ENCODE assay signal across 13 cellular contexts in genomic region chr9:91212592-91213243, GRCh38.
DNase-seq lines count a peak whose midpoint lies in the region; ATAC-seq lines count a peak whose summit lies in the region.
"Had no signal": no experiment of that assay in that cellular context is flagged by ENCODE, and none has a peak within 500 bp of the region (broad histone marks: within the 10 kb centered on the region; RNA-seq: fewer than 3 reads in every experiment).

No MANE protein-coding gene starts in this region.

- H3K36me3 Mint-ChIP-seq in CD8-positive, alpha-beta memory T cell: peaks cover 0 to 7% (median 5%) of the 10 kb centered on the region in 3 donors
- peaks cover 2% of the 10 kb centered on the region for H3K36me3 Mint-ChIP-seq in central memory CD8-positive, alpha-beta T cell (ENCODE audit: insufficient read depth)

- H3K27ac ChIP-seq in CD8-positive, alpha-beta memory T cell (ENCODE audit: low read depth, low read length): no peak overlapping the region
- peak overlapping the region; percentile 12 for H3K27ac ChIP-seq in KOPT-K1 (ENCODE audit: low read depth, low read length, poor library complexity, severe bottlenecking)
- H3K27ac ChIP-seq: foreskin keratinocyte had no signal

- H3K27me3 Mint-ChIP-seq in CD8-positive, alpha-beta memory T cell: no peaks in the 10 kb centered on the region
- H3K27me3 Mint-ChIP-seq in central memory CD8-positive, alpha-beta T cell: no peaks in the 10 kb centered on the region

- no peaks in the 10 kb centered on the region for H3K27me3 ChIP-seq in CD8-positive, alpha-beta memory T cell (ENCODE audit: insufficient read depth, low read length, poor library complexity, severe bottlenecking)
- no peaks in the 10 kb centered on the region for H3K27me3 ChIP-seq in mucosa of stomach (ENCODE audit: control insufficient read depth, insufficient read depth, low read length)
- H3K27me3 ChIP-seq: foreskin keratinocyte had no signal

- POLR2A ChIA-PET in CD8-positive, alpha-beta memory T cell (lab: Charles Lee): no interaction called here

- H3K4me3 ChIP-seq in CD8-positive, alpha-beta memory T cell (ENCODE audit: low read length): no peak overlapping the region
- H3K4me3 ChIP-seq in mucosa of stomach (ENCODE audit: low read length): peak overlapping the region; percentile 10

- H3K4me1 Mint-ChIP-seq in CD8-positive, alpha-beta memory T cell: peaks cover 30 to 33% (median 33%) of the 10 kb centered on the region in 3 donors
- peaks cover 29% of the 10 kb centered on the region for H3K4me1 Mint-ChIP-seq in central memory CD8-positive, alpha-beta T cell

- peak overlapping the region; percentile 35 for H3K9ac ChIP-seq in mucosa of stomach (ENCODE audit: low read length)

- no peaks in the 10 kb centered on the region for H3K9me3 Mint-ChIP-seq in CD8-positive, alpha-beta memory T cell
- H3K9me3 Mint-ChIP-seq in central memory CD8-positive, alpha-beta T cell: no peaks in the 10 kb centered on the region

- no peaks in the 10 kb centered on the region for H3K36me3 ChIP-seq in CD8-positive, alpha-beta memory T cell (ENCODE audit: insufficient read depth, low read length)
- H3K36me3 ChIP-seq in KOPT-K1 (ENCODE audit: insufficient read depth, low read length) (no peaks in the 10 kb centered on the region), mucosa of stomach (ENCODE audit: control insufficient read depth, insufficient read depth, low read length) (no peaks in the 10 kb centered on the region)

- ATAC-seq in central memory CD8-positive, alpha-beta T cell (replicated peaks; ENCODE audit: extremely low read depth, poor library complexity, severe bottlenecking): no peak
- ATAC-seq in GM19328 (IDR thresholded peaks at IDR 0.05; ENCODE audit: unreplicated experiment) (no peak), HG03135 (IDR thresholded peaks at IDR 0.05; ENCODE audit: unreplicated experiment) (no peak)
- ATAC-seq: foreskin keratinocyte had no signal

- peak overlapping the region in 6 of 7 donors; percentile 70 to 90 (median 80) for H3K4me3 Mint-ChIP-seq in CD8-positive, alpha-beta memory T cell
- peak overlapping the region; percentile 63 for H3K4me3 Mint-ChIP-seq in central memory CD8-positive, alpha-beta T cell

- DNase-seq in CD8-positive, alpha-beta memory T cell: no peak
- no peak for DNase-seq in central memory CD8-positive, alpha-beta T cell (ENCODE audit: low spot score in 2 of 2)
- DNase-seq in NCI-H1048 (lab: John Stamatoyannopoulos, UW) (no peak), NCI-H1092 (lab: John Stamatoyannopoulos, UW) (no peak)
- DNase-seq: activated CD4-positive, alpha-beta T cell treated with anti-CD3 and anti-CD28 coated beads for 1 hour; effector memory CD4-positive, alpha-beta T cell; foreskin keratinocyte; NCI-H1105 treated with DMSO at 0.1 percent for 48 hours; NCI-H345 had no signal

- H3K9me3 ChIP-seq in CD8-positive, alpha-beta memory T cell (ENCODE audit: low read length): no peaks in the 10 kb centered on the region
- H3K9me3 ChIP-seq in KOPT-K1 (ENCODE audit: insufficient read depth, low read length, poor library complexity, severe bottlenecking) (peaks cover 20% of the 10 kb centered on the region), mucosa of stomach (ENCODE audit: control insufficient read depth, low read length) (no peaks in the 10 kb centered on the region)

- CTCF ChIA-PET in CD8-positive, alpha-beta memory T cell (lab: Charles Lee): no interaction called here

- peaks cover 11% of the 10 kb centered on the region for H3K4me1 ChIP-seq in CD8-positive, alpha-beta memory T cell (ENCODE audit: insufficient read depth, low read length)
- peaks cover 33% of the 10 kb centered on the region for H3K4me1 ChIP-seq in mucosa of stomach (ENCODE audit: control insufficient read depth, insufficient read depth, low read length)

- H3K27ac Mint-ChIP-seq in CD8-positive, alpha-beta memory T cell: peak overlapping the region in 7 of 8 donors; percentile 17 to 97 (median 76)
- peak overlapping the region; percentile 90 for H3K27ac Mint-ChIP-seq in central memory CD8-positive, alpha-beta T cell (ENCODE audit: low read depth)
